Comparison of ENCODE assay signal across 8 cellular contexts in genomic region chr22:30667486-30668305, GRCh38. TPM values are rescaled to one million over a fixed set of nuclear protein-coding genes. Genes with fewer than 3 reads are reported as not detected.
A peak's percentile ranks its signal among the peaks of the same experiment; 100 is the strongest.
DNase-seq lines count a peak whose midpoint lies in the region; ATAC-seq and TF ChIP-seq lines count a peak whose summit lies in the region.

DUSP18 (minus strand) TSS chr22:30667875; CDS start chr22:30664003, 3,872 bp downstream.

- H3K4me3 ChIP-seq in Jurkat, Clone E6-1 (ENCODE audit: low read length) = peak within 1 kb of the TSS; percentile 67
- H3K4me3 ChIP-seq in PC-3 (ENCODE audit: low read length) (peak within 1 kb of the TSS; percentile 82), esophagus (ENCODE audit: low read depth in 1 of 2, low read length in 2 of 2) (peak within 1 kb of the TSS; percentile 77), mucosa of stomach (ENCODE audit: low read length) (peak within 1 kb of the TSS; percentile 94)

- H3K79me2 ChIP-seq in PC-3 (ENCODE audit: low read length) = no peaks in the 10 kb centered on the region

- ATAC-seq in GM21576 (IDR thresholded peaks at IDR 0.05; ENCODE audit: unreplicated experiment) (peak; percentile 83), PC-3 (peak; percentile 92)

- H3K4me2 ChIP-seq in PC-3 (ENCODE audit: low read length) = peak within 1 kb of the TSS; percentile 98

- H3K27me3 ChIP-seq in PC-3 (ENCODE audit: low read length) (no peaks in the 10 kb centered on the region), esophagus (ENCODE audit: control insufficient read depth in 1 of 2, insufficient read depth in 2 of 2, low read length in 2 of 2) (no peaks in the 10 kb centered on the region), mucosa of stomach (ENCODE audit: control insufficient read depth, insufficient read depth, low read length) (no peaks in the 10 kb centered on the region)

- H3K36me3 ChIP-seq in PC-3 (ENCODE audit: low read depth, low read length) (no peaks in the 10 kb centered on the region), esophagus (ENCODE audit: control insufficient read depth in 2 of 2, insufficient read depth in 2 of 2, low read length in 1 of 2) (peaks cover 3 to 6% of the 10 kb centered on the region in 2 donors), mucosa of stomach (ENCODE audit: control insufficient read depth, insufficient read depth, low read length) (no peaks in the 10 kb centered on the region)

- peak; percentile 87 for DNase-seq in DMS53 (lab: John Stamatoyannopoulos, UW)
- DNase-seq in Jurkat, Clone E6-1 (ENCODE audit: low read depth, low spot score) = peak; percentile 68
- DNase-seq in PC-3 = peak; percentile 85
- DNase-seq in activated T-cell treated with anti-CD3 and anti-CD28 coated beads, Interleukin-2, amount 50 U/mL, for 24 hours = peak; percentile 99
- DNase-seq in stimulated activated CD8-positive, alpha-beta memory T cell treated with anti-CD3 and anti-CD28 coated beads, Interleukin-4, amount 100 ng/mL, for 48 hours = peak; percentile 98

- H3K9me2 ChIP-seq in PC-3 (replicated peaks; ENCODE audit: low read length) = no peaks in the 10 kb centered on the region

- intact Hi-C loops in PC-3 (cut with micrococcal nuclease) = loop anchor here (10.0 kb wide), 1 partner anchor 87 kb away; no protein-coding TSS in a partner anchor

- H3K36me3 Mint-ChIP-seq in activated T-cell treated with anti-CD3 and anti-CD28 coated beads, Interleukin-2, amount 50 U/mL, for 24 hours (ENCODE audit: low read depth) = peaks cover 25% of the 10 kb centered on the region

- H3F3A ChIP-seq in PC-3 (ENCODE audit: low read length, unreplicated experiment) = no peaks in the 10 kb centered on the region

- H4K20me1 ChIP-seq in PC-3 (ENCODE audit: low read length) = no peaks in the 10 kb centered on the region

- peak within 1 kb of the TSS; percentile 76 for H3K9ac ChIP-seq in PC-3 (ENCODE audit: low read length)
- peak within 1 kb of the TSS; percentile 87 for H3K9ac ChIP-seq in mucosa of stomach (ENCODE audit: low read length)

- H3K4me1 ChIP-seq in PC-3 (ENCODE audit: insufficient read depth, low read length) (peaks cover 13% of the 10 kb centered on the region; the same call in 1 of the 2 replicates), esophagus (ENCODE audit: control insufficient read depth in 2 of 2, insufficient read depth in 2 of 2, low read length in 1 of 2) (peaks cover 0 to 4% of the 10 kb centered on the region in 2 donors), mucosa of stomach (ENCODE audit: control insufficient read depth, insufficient read depth, low read length) (peaks cover 15% of the 10 kb centered on the region)

- H3K9me3 ChIP-seq in PC-3 (ENCODE audit: low read length) (no peaks in the 10 kb centered on the region), esophagus (ENCODE audit: control insufficient read depth in 2 of 2, insufficient read depth in 1 of 2, low read depth in 1 of 2, low read length in 1 of 2) (no peaks in the 10 kb centered on the region), mucosa of stomach (ENCODE audit: control insufficient read depth, low read length) (no peaks in the 10 kb centered on the region)

- H3K27ac Mint-ChIP-seq in activated T-cell treated with anti-CD3 and anti-CD28 coated beads, Interleukin-2, amount 50 U/mL, for 24 hours = peak within 1 kb of the TSS; percentile 93

- no peaks in the 10 kb centered on the region for H3K9me3 Mint-ChIP-seq in activated T-cell treated with anti-CD3 and anti-CD28 coated beads, Interleukin-2, amount 50 U/mL, for 24 hours

- H3K27ac ChIP-seq in PC-3 (ENCODE audit: low read length) (no peak within 1 kb of the TSS; the same call in 1 of the 2 replicates), esophagus (ENCODE audit: low read depth in 2 of 2, low read length in 1 of 2) (peak within 1 kb of the TSS; percentile 21 to 45)

- peaks cover 22% of the 10 kb centered on the region for H3K4me1 Mint-ChIP-seq in activated T-cell treated with anti-CD3 and anti-CD28 coated beads, Interleukin-2, amount 50 U/mL, for 24 hours (ENCODE audit: low read depth)

- POLR2A ChIA-PET in PC-3 (lab: Charles Lee; ENCODE audit: unreplicated experiment) = no interaction called here

- CTCF ChIA-PET in PC-3 (lab: Charles Lee) = no interaction called here

- BruUV-seq in PC-3 (replicated peaks; lab: Mats Ljungman, UMichigan) = TSS peak; percentile 55

- WGBS in esophagus, 2 donors = 0% methylated on average over 71 to 72 of the region's 72 CpGs

- peak within 1 kb of the TSS; percentile 98 for H2AFZ ChIP-seq in PC-3 (ENCODE audit: low read length)

- 0 out of 2 replicates have a peak, but pooled peaks have one; percentile 7 for TF ChIP-seq CTCF in PC-3 (conservative IDR thresholded peaks at IDR 0.05; ENCODE audit: low read depth, low read length)

- peaks cover 4% of the 10 kb centered on the region for H3K27me3 Mint-ChIP-seq in activated T-cell treated with anti-CD3 and anti-CD28 coated beads, Interleukin-2, amount 50 U/mL, for 24 hours

- H3K4me3 Mint-ChIP-seq in activated T-cell treated with anti-CD3 and anti-CD28 coated beads, Interleukin-2, amount 50 U/mL, for 24 hours = peak within 1 kb of the TSS; percentile 95

RNA-seq across cellular contexts. Expression of gene DUSP18, which starts in this region (rescaled TPM):
- 5.1 TPM for polyA plus RNA-seq in Jurkat, Clone E6-1 (2012; ENCODE audit: insufficient read depth, insufficient read length)
- total RNA-seq in PC-3 (2014; rRNA removed) = 7.7 and 11.5 TPM in 2 replicates
- 1 to 10 TPM; 3.6 to 4.7 TPM for polyA plus RNA-seq in esophagus
